ENCODE assay signal across 9 cellular contexts in genomic region chr6:42251911-42252637, GRCh38. TPM values are rescaled to one million over a fixed set of nuclear protein-coding genes. Genes with fewer than 3 reads are reported as not detected.
A peak's percentile ranks its signal among the peaks of the same experiment; 100 is the strongest.
DNase-seq lines count a peak whose midpoint lies in the region; ATAC-seq, FAIRE-seq and TF ChIP-seq lines count a peak whose summit lies in the region.
"Had no signal": no experiment of that assay in that cellular context is flagged by ENCODE, and none has a peak within 500 bp of the region (broad histone marks: within the 10 kb centered on the region; RNA-seq: fewer than 3 reads in every experiment).

No MANE protein-coding gene starts in this region.

- no peak for FAIRE-seq in small intestine (lab: Jason Lieb, UNC)
- FAIRE-seq: H1 had no signal

- DNase-seq in HFFc6 (no peak), RWPE1 (ENCODE audit: low spot score) (no peak), glomerular visceral epithelial cell (ENCODE audit: extremely low spot score) (peak; percentile 22), small intestine (peak; percentile 67), iPS-NIHi11 (ENCODE audit: low spot score) (no peak)
- DNase-seq in NK-92 treated with Interleukin-12 subunit alpha and Interleukin-12 subunit beta, amount 100 ng/mL, for 24 hours (lab: John Stamatoyannopoulos, UW): no peak
- DNase-seq: effector CD8-positive, alpha-beta T cell had no signal

- ATAC-seq in GM21367 (IDR thresholded peaks at IDR 0.05; ENCODE audit: unreplicated experiment): no peak

- no peak overlapping the region for H3K4me3 ChIP-seq in small intestine (ENCODE audit: low read depth in 1 of 2, low read length in 2 of 2)

- TF ChIP-seq CTCF in HFFc6 (IDR thresholded peaks at IDR 0.05) (no peak), RWPE1 (conservative IDR thresholded peaks at IDR 0.05; ENCODE audit: low read depth) (no peak)

- no peaks in the 10 kb centered on the region; the same call in 1 of the 2 replicates for H3K27me3 Mint-ChIP-seq in HFFc6 (ENCODE audit: insufficient read depth)

- peak overlapping the region; percentile 82 for H3K27ac ChIP-seq in RWPE1
- H3K27ac ChIP-seq in small intestine (ENCODE audit: low read depth in 1 of 2, low read length in 1 of 2): peak overlapping the region in 1 of 2 donors; percentile 76

- H3K4me1 ChIP-seq in small intestine (ENCODE audit: control insufficient read depth in 2 of 2, insufficient read depth in 1 of 2, low read depth in 1 of 2, low read length in 1 of 2): peaks cover 2 to 16% of the 10 kb centered on the region in 2 donors

- peaks cover 74% of the 10 kb centered on the region for H3K36me3 Mint-ChIP-seq in HFFc6 (ENCODE audit: low read depth)

- no peaks in the 10 kb centered on the region for H3K27me3 ChIP-seq in small intestine (ENCODE audit: control insufficient read depth in 2 of 2, insufficient read depth in 2 of 2, low read length in 2 of 2)

- CTCF ChIA-PET in RWPE1 (lab: Yijun Ruan, JAX): interaction anchor here (0.9 to 1.0 kb wide), 2 partner anchors 9 to 199 kb away, joined by 3 to 6 read pairs; no protein-coding TSS in a partner anchor

- POLR2A ChIA-PET in RWPE1 (lab: Yijun Ruan, JAX; ENCODE audit: low non-redundant PET): no interaction called here

- peak overlapping the region; percentile 56 for H3K27ac Mint-ChIP-seq in HFFc6

- no peaks in the 10 kb centered on the region for H3K36me3 ChIP-seq in small intestine (ENCODE audit: control insufficient read depth in 2 of 2, insufficient read depth in 2 of 2, low read length in 2 of 2)

- H3K4me1 Mint-ChIP-seq in HFFc6 (ENCODE audit: low read depth): peaks cover 69% of the 10 kb centered on the region

- no peaks in the 10 kb centered on the region for H3K9me3 Mint-ChIP-seq in HFFc6

- WGBS in small intestine, 3 donors: 19 to 32% (median 25%) methylated on average over 9 of the region's 9 CpGs

- H3K9me3 ChIP-seq in small intestine (ENCODE audit: control insufficient read depth, low read depth): no peaks in the 10 kb centered on the region

- no peak overlapping the region for H3K4me3 Mint-ChIP-seq in HFFc6

RNA-seq across cellular contexts. Expression of gene MRPS10, which starts 34.4 kb away (rescaled TPM):
- 10 to 100 TPM; 40.9 to 49.3 (median 43.8) TPM for total RNA-seq in HFFc6 (2021; fragmentation: NEBNext Ultra II Directional; extraction: Animal tissue kit (Norgen Biotek cat#: 25700))
- polyA plus RNA-seq in small intestine: 10 to 100 TPM; 20.0 to 33.0 (median 25.9) TPM

RNA-seq across cellular contexts. Expression of gene GUCA1B, which starts 57.3 kb away (rescaled TPM):
- total RNA-seq in HFFc6 (2021; fragmentation: NEBNext Ultra II Directional; extraction: Animal tissue kit (Norgen Biotek cat#: 25700)): under 1 TPM in 4 of 6 experiments, not detected in 2; 0.17 to 0.31 (median 0.24) TPM
- polyA plus RNA-seq in small intestine: under 1 TPM in 1 of 3 donors, not detected in 2; 0.36 TPM

Comparison
In these comparisons a context has a peak if more than half of its experiments do, and no peak if none do; other contexts are left out.
1. DNase-seq: peak in glomerular visceral epithelial cell (single experiment) and small intestine (single experiment); none in HFFc6 (single experiment), RWPE1 (single experiment), iPS-NIHi11 (single experiment) and NK-92 treated with Interleukin-12 subunit alpha and Interleukin-12 subunit beta, amount 100 ng/mL, for 24 hours (single experiment).